24 cellular contexts compared by ENCODE assay signal in the genomic region with DNA sequence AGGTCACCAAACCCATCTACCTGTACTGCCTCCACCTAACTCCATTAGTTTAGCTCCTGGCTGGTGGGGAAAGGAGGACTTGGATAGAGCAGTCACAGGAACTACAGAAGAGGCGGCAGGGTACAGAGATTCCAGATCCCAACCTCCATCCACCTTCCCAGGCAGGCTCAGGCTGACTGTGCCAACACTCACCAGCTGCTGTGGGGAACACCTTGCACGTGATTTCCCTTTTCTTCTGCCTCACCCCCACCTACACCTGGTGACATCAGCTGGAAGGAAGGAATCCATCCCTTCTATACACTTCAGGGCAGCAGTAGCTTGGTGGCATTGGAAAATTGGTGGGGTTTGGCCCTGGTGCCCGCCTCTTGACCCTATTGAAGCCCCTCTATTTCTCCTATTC. TPM values are rescaled to one million over a fixed set of nuclear protein-coding genes. Genes with fewer than 3 reads are reported as not detected.
DNase-seq lines count a peak whose midpoint lies in the region; ATAC-seq and TF ChIP-seq lines count a peak whose summit lies in the region.
"Had no signal": no experiment of that assay in that cellular context is flagged by ENCODE, and none has a peak within 500 bp of the region (broad histone marks: within the 10 kb centered on the region; RNA-seq: fewer than 3 reads in every experiment).

No MANE protein-coding gene starts in this region.

- no peak for TF ChIP-seq CTCF in colonic mucosa (IDR thresholded peaks at IDR 0.05)
- TF ChIP-seq CTCF in mucosa of descending colon (IDR thresholded peaks at IDR 0.05): no peak

- H3K4me1 ChIP-seq in colonic mucosa (no peaks in the 10 kb centered on the region), mucosa of descending colon (ENCODE audit: low read depth) (peaks cover 2% of the 10 kb centered on the region)
- H3K4me1 ChIP-seq: BE2C had no signal

- H3K27me3 Mint-ChIP-seq in IgD-negative memory B cell: no peaks in the 10 kb centered on the region
- H3K27me3 Mint-ChIP-seq in T-helper 17 cell: no peaks in the 10 kb centered on the region
- H3K27me3 Mint-ChIP-seq: CD4-positive, alpha-beta T cell had no signal

- H3K4me1 Mint-ChIP-seq in IgD-negative memory B cell (peaks cover 0 to 3% (median 1%) of the 10 kb centered on the region in 3 donors), T-helper 17 cell (peaks cover 9% of the 10 kb centered on the region)

- H3K9me3 ChIP-seq in colonic mucosa (no peaks in the 10 kb centered on the region), mucosa of descending colon (no peaks in the 10 kb centered on the region), T-helper 17 cell (ENCODE audit: control insufficient read depth, low read length, poor library complexity, severe bottlenecking) (no peaks in the 10 kb centered on the region)
- H3K9me3 ChIP-seq: A549; BE2C; BLaER1 treated with 17β-estradiol and CSF1 and Interleukin-3, amounts not matched to agents 10 nM and 100 nM had no signal

- H3K4me3 Mint-ChIP-seq in IgD-negative memory B cell: no peak overlapping the region
- H3K4me3 Mint-ChIP-seq in T-helper 17 cell: no peak overlapping the region
- H3K4me3 Mint-ChIP-seq: CD14-positive monocyte; CD4-positive, alpha-beta T cell; CD8-positive, alpha-beta memory T cell; GM23338; H9 had no signal

- H3K36me3 ChIP-seq in colonic mucosa (no peaks in the 10 kb centered on the region), mucosa of descending colon (ENCODE audit: low read depth) (no peaks in the 10 kb centered on the region)
- H3K36me3 ChIP-seq: BE2C; BLaER1 treated with 17β-estradiol and CSF1 and Interleukin-3, amounts not matched to agents 10 nM and 100 nM had no signal

- H3K9ac ChIP-seq in colonic mucosa (ENCODE audit: low read depth in 2 of 2, low read length in 2 of 2): no peak overlapping the region
- H3K9ac ChIP-seq: BLaER1 treated with 17β-estradiol and CSF1 and Interleukin-3, amounts not matched to agents 10 nM and 100 nM had no signal

- H3K27ac ChIP-seq in colonic mucosa: peak overlapping the region; percentile 34
- H3K27ac ChIP-seq: A549; BLaER1 treated with 17β-estradiol and CSF1 and Interleukin-3, amounts not matched to agents 10 nM and 100 nM had no signal

- no peaks in the 10 kb centered on the region for H3K27me3 ChIP-seq in colonic mucosa
- H3K27me3 ChIP-seq: BE2C had no signal

- H3K27ac Mint-ChIP-seq in IgD-negative memory B cell (peak overlapping the region in 2 of 3 donors; percentile 49 to 62), T-helper 17 cell (no peak overlapping the region)
- H3K27ac Mint-ChIP-seq: CD14-positive monocyte; CD4-positive, alpha-beta T cell; GM23338; H9 had no signal

- H3K36me3 Mint-ChIP-seq in IgD-negative memory B cell (no peaks in the 10 kb centered on the region), T-helper 17 cell (ENCODE audit: low read depth) (no peaks in the 10 kb centered on the region)
- H3K36me3 Mint-ChIP-seq: CD14-positive monocyte; CD8-positive, alpha-beta memory T cell had no signal

- ATAC-seq in mucosa of descending colon (peak; percentile 58), HG02973 (IDR thresholded peaks at IDR 0.05; ENCODE audit: unreplicated experiment) (no peak), T-helper 17 cell (no peak), GM18909 (IDR thresholded peaks at IDR 0.05; ENCODE audit: poor library complexity, unreplicated experiment) (no peak)
- ATAC-seq: A549, GM12878, GM23338, HCT116 had no signal

- H3K4me3 ChIP-seq in colonic mucosa (no peak overlapping the region), mucosa of descending colon (no peak overlapping the region)
- H3K4me3 ChIP-seq: A549; BLaER1 treated with 17β-estradiol and CSF1 and Interleukin-3, amounts not matched to agents 10 nM and 100 nM; GM12878; GM23338 had no signal

- intact Hi-C loops in colonic mucosa (cut with DNase I) (no loop called here), mucosa of descending colon (cut with DNase I, micrococcal nuclease) (no loop called here)

- DNase-seq in NCI-H2171 treated with DMSO at 0.1 percent for 48 hours (lab: John Stamatoyannopoulos, UW): peak; percentile 17
- DNase-seq in NCI-H2171 (lab: John Stamatoyannopoulos, UW): no peak
- DNase-seq in colonic mucosa: peak; percentile 30
- peak in 1 of 3 donors; percentile 28 for DNase-seq in mucosa of descending colon
- no peak for DNase-seq in T-helper 17 cell
- DNase-seq: 8988T; ACHN; AML-193; BE2C; CD4-positive, alpha-beta T cell; CD8-positive, alpha-beta memory T cell; DMS 273 treated with DMSO at 0.1 percent for 48 hours; EL; GDM1; H9 had no signal

- H3K9me3 Mint-ChIP-seq in IgD-negative memory B cell: no peaks in the 10 kb centered on the region
- H3K9me3 Mint-ChIP-seq: CD4-positive, alpha-beta T cell; CD8-positive, alpha-beta memory T cell; GM23338 had no signal

RNA-seq across cellular contexts. Expression of a gene that starts 41.5 kb away (rescaled TPM):
- polyA plus RNA-seq in IgD-negative memory B cell: 1.8 TPM
- total RNA-seq in colonic mucosa: 10 to 100 TPM; 77.9 to 92.2 TPM
- 10 to 100 TPM; 41.7 to 81.5 (median 66.3) TPM for total RNA-seq in mucosa of descending colon
- total RNA-seq in T-helper 17 cell: 1 to 10 TPM; 4.0 to 6.6 TPM

Comparison
In these comparisons a context has a peak if more than half of its experiments do, and no peak if none do; other contexts are left out.
1. DNase-seq: peak in NCI-H2171 treated with DMSO at 0.1 percent for 48 hours (single experiment) and colonic mucosa (single experiment); none in NCI-H2171 (single experiment) and T-helper 17 cell (0 of 3).
2. RNA of a gene that starts 41.5 kb away (total RNA-seq): 77.9 to 92.2 TPM in colonic mucosa and 41.7 to 81.5 TPM in mucosa of descending colon; 4.0 to 6.6 TPM in T-helper 17 cell; every median in the first group is over 4 times any median in the second.